In the genomic region with DNA sequence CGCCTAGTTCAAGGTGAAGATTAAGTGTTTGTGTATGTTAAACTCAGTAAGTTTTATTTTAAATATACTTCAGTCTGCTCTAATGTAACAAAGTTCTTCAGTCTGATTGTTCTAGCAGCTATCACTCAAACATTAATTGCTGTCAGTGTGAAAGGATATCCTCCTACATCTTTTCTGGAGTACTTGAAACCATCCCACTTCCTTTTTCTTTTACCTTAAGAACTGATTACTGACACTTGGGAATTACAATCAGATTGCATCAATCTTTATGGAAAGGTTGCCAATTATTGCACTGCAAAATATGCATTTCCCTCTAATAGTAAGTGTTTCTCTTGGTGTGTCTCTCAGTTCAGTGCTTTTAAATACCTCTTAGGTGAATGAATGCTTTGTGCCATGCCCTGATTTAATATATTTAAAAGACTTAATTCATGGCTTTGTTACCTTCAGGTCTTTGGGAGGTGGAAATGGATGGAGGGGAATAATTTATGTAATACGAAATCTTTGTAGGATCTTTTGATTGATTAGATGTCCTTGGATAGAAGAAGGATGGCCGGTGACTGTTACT, we compare ENCODE assay signal across 22 cellular contexts. TPM values are rescaled to one million over a fixed set of nuclear protein-coding genes. Genes with fewer than 3 reads are reported as not detected.
DNase-seq lines count a peak whose midpoint lies in the region; ATAC-seq and TF ChIP-seq lines count a peak whose summit lies in the region.
"Had no signal": no experiment of that assay in that cellular context is flagged by ENCODE, and none has a peak within 500 bp of the region (broad histone marks: within the 10 kb centered on the region; RNA-seq: fewer than 3 reads in every experiment).

No MANE protein-coding gene starts in this region.

- peak overlapping the region in 1 of 7 donors; percentile 32 for H3K27ac Mint-ChIP-seq in CD14-positive monocyte
- H3K27ac Mint-ChIP-seq in activated T-helper 2 cell treated with anti-CD3 and anti-CD28 coated beads, Interferon-gamma antibody, Interleukin-2, Interleukin-4, amounts not matched to agents 10 μg/mL and 5 μg/mL and 100 μg/mL, durations not matched to agents 14 hours and 24 hours and 36 hours: no peak overlapping the region
- H3K27ac Mint-ChIP-seq: activated naive CD4-positive, alpha-beta T cell treated with anti-CD3 and anti-CD28 coated beads for 36 hours; natural killer cell treated with Interleukin-12 subunit alpha and Interleukin-12 subunit beta and Interleukin-15 and Interleukin-18, amount 100 ng/mL, for 72 hours; T-cell had no signal

- no peak for TF ChIP-seq EP300 in gastroesophageal sphincter (IDR thresholded peaks at IDR 0.05)
- no peak for TF ChIP-seq EP300 in sigmoid colon (IDR thresholded peaks at IDR 0.05)

- DNase-seq in A673 (ENCODE audit: low spot score) (peak; percentile 19), sigmoid colon (no peak), dedifferentiated amniotic fluid mesenchymal stem cell (ENCODE audit: extremely low spot score) (no peak), CD14-positive monocyte (ENCODE audit: low spot score) (no peak)
- DNase-seq in activated effector memory CD4-positive, alpha-beta T cell treated with Interleukin-2 at 50 U/mL for 16 hours: no peak
- DNase-seq in activated T-helper 2 cell treated with anti-CD3 and anti-CD28 coated beads, Interferon-gamma antibody, Interleukin-2, Interleukin-4, amounts not matched to agents 10 μg/mL and 5 μg/mL and 100 μg/mL, durations not matched to agents 14 hours and 24 hours and 36 hours (ENCODE audit: low spot score): no peak
- DNase-seq: activated CD4-positive, alpha-beta T cell treated with anti-CD3 and anti-CD28 coated beads for 4 hours; activated naive CD4-positive, alpha-beta T cell treated with anti-CD3 and anti-CD28 coated beads for 36 hours; activated T-cell treated with anti-CD3 and anti-CD28 coated beads, Interleukin-2, amount 50 U/mL, for 4 hours; glutamatergic neuron; left cardiac atrium; midbrain; NCI-H1092 treated with DMSO at 0.1 percent for 48 hours; SIG-M5; T-cell had no signal

- H3K27ac ChIP-seq in A673 (ENCODE audit: low read depth, low read length, poor library complexity, severe bottlenecking): no peak overlapping the region
- peak overlapping the region; percentile 77 for H3K27ac ChIP-seq in angular gyrus (ENCODE audit: low read depth, low read length)
- peak overlapping the region; percentile 61 to 74 (median 66) for H3K27ac ChIP-seq in gastroesophageal sphincter
- H3K27ac ChIP-seq in sigmoid colon: peak overlapping the region; percentile 67 to 77 (median 72)
- H3K27ac ChIP-seq: BLaER1, parathyroid adenoma had no signal

- no peaks in the 10 kb centered on the region for H3K27me3 ChIP-seq in A673 (replicated peaks; ENCODE audit: insufficient read depth, low read depth, low read length, poor library complexity)
- no peaks in the 10 kb centered on the region for H3K27me3 ChIP-seq in gastroesophageal sphincter
- no peaks in the 10 kb centered on the region for H3K27me3 ChIP-seq in sigmoid colon
- H3K27me3 ChIP-seq: BLaER1 had no signal

- intact Hi-C loops in A673 (cut with micrococcal nuclease; ENCODE audit: unreplicated experiment): no loop called here
- intact Hi-C loops in sigmoid colon (cut with DNase I): no loop called here
- intact Hi-C loops in CD14-positive monocyte (cut with micrococcal nuclease): no loop called here
- intact Hi-C loops in activated T-helper 2 cell treated with anti-CD3 and anti-CD28 coated beads, Interferon-gamma antibody, Interleukin-2, Interleukin-4, amounts not matched to agents 10 μg/mL and 5 μg/mL and 100 μg/mL, durations not matched to agents 14 hours and 24 hours and 36 hours (cut with micrococcal nuclease): no loop called here

- H3K27me3 Mint-ChIP-seq in CD14-positive monocyte (ENCODE audit: low read depth in 3 of 3): no peaks in the 10 kb centered on the region
- H3K27me3 Mint-ChIP-seq in activated T-helper 2 cell treated with anti-CD3 and anti-CD28 coated beads, Interferon-gamma antibody, Interleukin-2, Interleukin-4, amounts not matched to agents 10 μg/mL and 5 μg/mL and 100 μg/mL, durations not matched to agents 14 hours and 24 hours and 36 hours (ENCODE audit: low read depth): no peaks in the 10 kb centered on the region
- H3K27me3 Mint-ChIP-seq: natural killer cell treated with Interleukin-12 subunit alpha and Interleukin-12 subunit beta and Interleukin-15 and Interleukin-18, amount 100 ng/mL, for 72 hours; T-cell had no signal

- H3K4me3 Mint-ChIP-seq in CD14-positive monocyte: no peak overlapping the region
- H3K4me3 Mint-ChIP-seq in activated T-helper 2 cell treated with anti-CD3 and anti-CD28 coated beads, Interferon-gamma antibody, Interleukin-2, Interleukin-4, amounts not matched to agents 10 μg/mL and 5 μg/mL and 100 μg/mL, durations not matched to agents 14 hours and 24 hours and 36 hours (ENCODE audit: low read depth): no peak overlapping the region
- H3K4me3 Mint-ChIP-seq: activated naive CD4-positive, alpha-beta T cell treated with anti-CD3 and anti-CD28 coated beads for 36 hours; activated T-cell treated with anti-CD3 and anti-CD28 coated beads, Interleukin-2, amount 50 U/mL, for 4 hours; natural killer cell treated with Interleukin-12 subunit alpha and Interleukin-12 subunit beta and Interleukin-15 and Interleukin-18, amount 100 ng/mL, for 72 hours; T-cell had no signal

- peaks cover 1 to 2% of the 10 kb centered on the region in 2 donors for H3K36me3 Mint-ChIP-seq in CD14-positive monocyte
- peaks cover 4% of the 10 kb centered on the region for H3K36me3 Mint-ChIP-seq in activated T-helper 2 cell treated with anti-CD3 and anti-CD28 coated beads, Interferon-gamma antibody, Interleukin-2, Interleukin-4, amounts not matched to agents 10 μg/mL and 5 μg/mL and 100 μg/mL, durations not matched to agents 14 hours and 24 hours and 36 hours (ENCODE audit: low read depth)

- H3K4me1 Mint-ChIP-seq in CD14-positive monocyte: peaks cover 13% of the 10 kb centered on the region
- no peaks in the 10 kb centered on the region for H3K4me1 Mint-ChIP-seq in activated T-helper 2 cell treated with anti-CD3 and anti-CD28 coated beads, Interferon-gamma antibody, Interleukin-2, Interleukin-4, amounts not matched to agents 10 μg/mL and 5 μg/mL and 100 μg/mL, durations not matched to agents 14 hours and 24 hours and 36 hours (ENCODE audit: low read depth)

- no peak for TF ChIP-seq CTCF in A673 (conservative IDR thresholded peaks at IDR 0.05; ENCODE audit: low read depth, low read length)
- no peak for TF ChIP-seq CTCF in gastroesophageal sphincter (IDR thresholded peaks at IDR 0.05)
- no peak for TF ChIP-seq CTCF in sigmoid colon (IDR thresholded peaks at IDR 0.05)
- TF ChIP-seq CTCF in CD14-positive monocyte (IDR thresholded peaks at IDR 0.05): no peak

- no TSS peak for BruUV-seq in A673 (replicated peaks; lab: Mats Ljungman, UMichigan)

- no peak for ATAC-seq in gastroesophageal sphincter
- ATAC-seq: A549; activated T-cell treated with anti-CD3 and anti-CD28 coated beads, Interleukin-2, amount 50 U/mL, for 4 hours; natural killer cell treated with Interleukin-12 subunit alpha and Interleukin-12 subunit beta and Interleukin-15 and Interleukin-18, amount 100 ng/mL, for 72 hours; Panc1; T-cell had no signal

- CTCF ChIA-PET in A673 (lab: Charles Lee): no interaction called here

- H3K4me1 ChIP-seq in A673 (ENCODE audit: insufficient read depth, low read length, poor library complexity, severe bottlenecking) (peaks cover 25% of the 10 kb centered on the region), gastroesophageal sphincter (peaks cover 23 to 78% (median 35%) of the 10 kb centered on the region in 3 donors), sigmoid colon (peaks cover 0 to 69% (median 63%) of the 10 kb centered on the region in 4 donors)

- H3K36me3 ChIP-seq in A673 (ENCODE audit: insufficient read depth, low read length, poor library complexity, severe bottlenecking) (no peaks in the 10 kb centered on the region), gastroesophageal sphincter (no peaks in the 10 kb centered on the region), sigmoid colon (no peaks in the 10 kb centered on the region)

- no peaks in the 10 kb centered on the region for H3K9me3 ChIP-seq in A673 (ENCODE audit: low read depth, low read length, poor library complexity, severe bottlenecking)
- H3K9me3 ChIP-seq in gastroesophageal sphincter: no peaks in the 10 kb centered on the region
- H3K9me3 ChIP-seq in sigmoid colon: no peaks in the 10 kb centered on the region
- H3K9me3 ChIP-seq: A549, BLaER1 had no signal

- no peak for TF ChIP-seq POLR2A in gastroesophageal sphincter (IDR thresholded peaks at IDR 0.05)
- TF ChIP-seq POLR2A in sigmoid colon (IDR thresholded peaks at IDR 0.05): no peak

- no peaks in the 10 kb centered on the region for H3K9me3 Mint-ChIP-seq in CD14-positive monocyte
- no peaks in the 10 kb centered on the region for H3K9me3 Mint-ChIP-seq in activated T-helper 2 cell treated with anti-CD3 and anti-CD28 coated beads, Interferon-gamma antibody, Interleukin-2, Interleukin-4, amounts not matched to agents 10 μg/mL and 5 μg/mL and 100 μg/mL, durations not matched to agents 14 hours and 24 hours and 36 hours
- H3K9me3 Mint-ChIP-seq: activated naive CD4-positive, alpha-beta T cell treated with anti-CD3 and anti-CD28 coated beads for 36 hours; activated T-cell treated with anti-CD3 and anti-CD28 coated beads, Interleukin-2, amount 50 U/mL, for 4 hours; natural killer cell treated with Interleukin-12 subunit alpha and Interleukin-12 subunit beta and Interleukin-15 and Interleukin-18, amount 100 ng/mL, for 72 hours; T-cell had no signal

- H3K4me3 ChIP-seq in A673 (ENCODE audit: low read depth, low read length, poor library complexity, severe bottlenecking) (no peak overlapping the region), gastroesophageal sphincter (no peak overlapping the region), sigmoid colon (no peak overlapping the region)
- H3K4me3 ChIP-seq: A549, BLaER1 had no signal

- POLR2A ChIA-PET in A673 (lab: Charles Lee; ENCODE audit: low non-redundant PET): no interaction called here

- WGBS in gastroesophageal sphincter (ENCODE audit: low coverage in 1 of 2), 2 donors: 67 to 95% methylated on average over 3 of the region's 3 CpGs
- WGBS in sigmoid colon, 2 donors: 34 to 73% methylated on average over 3 of the region's 3 CpGs

RNA-seq across cellular contexts. Expression of gene MRTFB, which starts 16.6 kb away (rescaled TPM):
- total RNA-seq in A673 (2021): 29.8 and 35.7 TPM in 2 replicates
- 10 to 100 TPM; 38.8 to 53.1 (median 41.1) TPM for total RNA-seq in gastroesophageal sphincter
- total RNA-seq in sigmoid colon: 10 to 100 TPM; 23.2 to 44.6 (median 29.3) TPM
- 1 to 10 TPM; 4.6 to 9.8 (median 5.4) TPM for polyA plus RNA-seq in sigmoid colon
- polyA plus RNA-seq in CD14-positive monocyte: under 1 TPM; 0.69 to 0.87 TPM
- 13.7 and 14.6 TPM in 2 replicates for total RNA-seq in activated T-helper 2 cell treated with anti-CD3 and anti-CD28 coated beads, Interferon-gamma antibody, Interleukin-2, Interleukin-4, amounts not matched to agents 10 μg/mL and 5 μg/mL and 100 μg/mL, durations not matched to agents 14 hours and 24 hours and 36 hours
